11 cellular contexts compared by ENCODE assay signal in genomic region chr14:68397827-68398226, GRCh38.
A peak's percentile ranks its signal among the peaks of the same experiment; 100 is the strongest.
DNase-seq lines count a peak whose midpoint lies in the region; ATAC-seq, FAIRE-seq and TF ChIP-seq lines count a peak whose summit lies in the region.
"Had no signal": no experiment of that assay in that cellular context is flagged by ENCODE, and none has a peak within 500 bp of the region (broad histone marks: within the 10 kb centered on the region; RNA-seq: fewer than 3 reads in every experiment).

No MANE protein-coding gene starts in this region.

- in situ Hi-C loops in GM13976 (cut with MboI; ENCODE audit: low sequenced_read_pairs, unreplicated experiment): no loop called here

- no peaks in the 10 kb centered on the region for H3K79me2 ChIP-seq in GM23338 (replicated peaks; ENCODE audit: insufficient read depth)

- peak overlapping the region; percentile 22; the same call in 1 of the 2 replicates for H3K27ac ChIP-seq in 22Rv1
- H3K27ac ChIP-seq in coronary artery: peak overlapping the region; percentile 10 to 72
- H3K27ac ChIP-seq in GM23338 (ENCODE audit: low read depth): no peak overlapping the region

- H3K36me3 Mint-ChIP-seq in nephron (ENCODE audit: low read depth): no peaks in the 10 kb centered on the region
- H3K36me3 Mint-ChIP-seq in GM23338 (ENCODE audit: low read depth): no peaks in the 10 kb centered on the region

- H3K4me1 ChIP-seq in GM23338 (ENCODE audit: insufficient read depth): peaks cover 22% of the 10 kb centered on the region

- peak; percentile 99 for FAIRE-seq in HTR-8/SVneo (lab: Jason Lieb, UNC)

- H3K9me2 ChIP-seq in GM23338 (ENCODE audit: insufficient read depth): no peaks in the 10 kb centered on the region

- H2AFZ ChIP-seq in GM23338: no peak overlapping the region

- H3K4me2 ChIP-seq in GM23338: no peak overlapping the region

- H3K4me3 ChIP-seq in coronary artery (no peak overlapping the region), GM23338 (no peak overlapping the region)

- H3K27ac Mint-ChIP-seq in nephron (peak overlapping the region; percentile 97 to 98 (median 97)), GM23338 (no peak overlapping the region)
- H3K27ac Mint-ChIP-seq: activated naive CD4-positive, alpha-beta T cell treated with anti-CD3 and anti-CD28 coated beads, Interleukin-2, amount 50 U/mL, for 24 hours had no signal

- DNase-seq in HTR-8/SVneo (ENCODE audit: insufficient read length, low spot score) (peak; percentile 87), coronary artery (ENCODE audit: low spot score) (no peak), GM19238 (ENCODE audit: insufficient read length, low spot score) (no peak), GM23338 (ENCODE audit: low spot score) (no peak), GM13976 (ENCODE audit: low spot score) (no peak)
- DNase-seq: stimulated activated CD4-positive, alpha-beta T cell treated with anti-CD3 and anti-CD28 coated beads, Interleukin-4, amount 100 ng/mL, for 24 hours had no signal

- H3F3A ChIP-seq in GM23338 (replicated peaks; ENCODE audit: low read depth): 0 out of 2 replicates have a peak, but pooled peaks cover 6% of the 10 kb centered on the region

- H3K9me3 Mint-ChIP-seq in nephron (no peaks in the 10 kb centered on the region), GM23338 (no peaks in the 10 kb centered on the region)
- H3K9me3 Mint-ChIP-seq: activated naive CD4-positive, alpha-beta T cell treated with anti-CD3 and anti-CD28 coated beads, Interleukin-2, amount 50 U/mL, for 24 hours had no signal

- no peak for TF ChIP-seq CTCF in 22Rv1 (IDR thresholded peaks at IDR 0.05)
- TF ChIP-seq CTCF in coronary artery (IDR thresholded peaks at IDR 0.05): no peak
- TF ChIP-seq CTCF in nephron (IDR thresholded peaks at IDR 0.05; ENCODE audit: unreplicated experiment in 3 of 3): no peak
- no peak for TF ChIP-seq CTCF in GM23338 (conservative IDR thresholded peaks at IDR 0.05; ENCODE audit: low read depth in 2 of 2)
- no peak for TF ChIP-seq CTCF in GM13976 (IDR thresholded peaks at IDR 0.05; ENCODE audit: borderline replicate concordance, control extremely low read depth, extremely low read depth, insufficient read depth, missing control alignments)

- ATAC-seq in HG03565 (IDR thresholded peaks at IDR 0.05; ENCODE audit: unreplicated experiment) (no peak), GM23338 (no peak)
- ATAC-seq: activated CD4-positive, CD25-positive, alpha-beta regulatory T cell treated with anti-CD3 and anti-CD28 coated beads, Interleukin-2, amount 50 U/mL, for 24 hours had no signal

- H3K27me3 Mint-ChIP-seq in nephron (ENCODE audit: low read depth) (no peaks in the 10 kb centered on the region), GM23338 (ENCODE audit: insufficient read depth, low read depth, poor library complexity) (no peaks in the 10 kb centered on the region)
- H3K27me3 Mint-ChIP-seq: activated naive CD4-positive, alpha-beta T cell treated with anti-CD3 and anti-CD28 coated beads, Interleukin-2, amount 50 U/mL, for 24 hours had no signal

- H3K36me3 ChIP-seq in GM23338 (ENCODE audit: insufficient read depth): no peaks in the 10 kb centered on the region

- peaks cover 93% of the 10 kb centered on the region for H3K4me1 Mint-ChIP-seq in nephron
- peaks cover 42% of the 10 kb centered on the region for H3K4me1 Mint-ChIP-seq in GM23338

- H3K4me3 Mint-ChIP-seq in nephron (peak overlapping the region in 1 of 3 experiments; percentile 10), GM23338 (no peak overlapping the region)
- H3K4me3 Mint-ChIP-seq: activated naive CD4-positive, alpha-beta T cell treated with anti-CD3 and anti-CD28 coated beads, Interleukin-2, amount 50 U/mL, for 24 hours had no signal

- no peaks in the 10 kb centered on the region for H3K27me3 ChIP-seq in GM23338 (ENCODE audit: insufficient read depth)

- no peaks in the 10 kb centered on the region for H4K20me1 ChIP-seq in GM23338 (replicated peaks; ENCODE audit: insufficient read depth)

TF ChIP-seq in GM23338, 12 proteins besides CTCF, POLR2A, EP300 and RAD21 (continues in another document):
- TF ChIP-seq POLR2AphosphoS5 (IDR thresholded peaks at IDR 0.05; ENCODE audit: low read depth): no peak
- no peak for TF ChIP-seq EZH2 (IDR thresholded peaks at IDR 0.05; ENCODE audit: low read depth, unreplicated experiment)
- no peak for TF ChIP-seq STAT1 (IDR thresholded peaks at IDR 0.05; ENCODE audit: unreplicated experiment)
- TF ChIP-seq CREB1 (CRISPR knock-in tag; IDR thresholded peaks at IDR 0.05; ENCODE audit: low read depth): no peak
- no peak for TF ChIP-seq ZNF462 (CRISPR knock-in tag; IDR thresholded peaks at IDR 0.05)
- no peak for TF ChIP-seq ETS1 (IDR thresholded peaks at IDR 0.05)
- TF ChIP-seq ZNF114 (CRISPR knock-in tag; IDR thresholded peaks at IDR 0.05): no peak
